In genomic region chr1:23958810-23959460, GRCh38 we compare ENCODE assay signal across 1 cellular context.
A peak's percentile ranks its signal among the peaks of the same experiment; 100 is the strongest.
TF ChIP-seq lines count a peak whose summit lies in the region.

No MANE protein-coding gene starts in this region.

TF ChIP-seq in K562, 482 proteins besides CTCF, POLR2A, EP300 and RAD21 (continued from another document and continues in another):
- TF ChIP-seq BCLAF1 (IDR thresholded peaks at IDR 0.05; ENCODE audit: borderline replicate concordance in 1 of 2, control insufficient read depth in 1 of 2, low read depth in 2 of 2, low read length in 1 of 2) (no peak), PCBP2 (IDR thresholded peaks at IDR 0.05; ENCODE audit: low read depth, low read length, poor library complexity, severe bottlenecking) (no peak), ZBTB8A (IDR thresholded peaks at IDR 0.05; ENCODE audit: partially characterized antibody) (no peak), CBFA2T2 (conservative IDR thresholded peaks at IDR 0.05) (no peak), EZH2 (IDR thresholded peaks at IDR 0.05; ENCODE audit: borderline replicate concordance, low read depth, low read length) (no peak), EHMT2 (IDR thresholded peaks at IDR 0.05) (no peak), ZKSCAN1 (IDR thresholded peaks at IDR 0.05; ENCODE audit: low read depth, low read length) (0 out of 2 replicates have a peak, but pooled peaks have one; percentile 40), ZMIZ1 (IDR thresholded peaks at IDR 0.05; ENCODE audit: low read depth in 2 of 2, low read length in 2 of 2) (0 out of 4 replicates have a peak, but pooled peaks of 1 of the 2 experiments have one; percentile 43), ZSCAN32 (CRISPR knock-in tag; IDR thresholded peaks at IDR 0.05) (no peak), ZBTB12 (CRISPR knock-in tag; IDR thresholded peaks at IDR 0.05) (0 out of 2 replicates have a peak, but pooled peaks have one; percentile 13), TEAD2 (tag; IDR thresholded peaks at IDR 0.05) (no peak), DACH1 (IDR thresholded peaks at IDR 0.05; ENCODE audit: partially characterized antibody) (no peak), NR4A1 (CRISPR knock-in tag; IDR thresholded peaks at IDR 0.05) (no peak), NR4A1 (tag; IDR thresholded peaks at IDR 0.05) (no peak; the same call in 1 of the 2 replicates), PTBP1 (IDR thresholded peaks at IDR 0.05; ENCODE audit: low read depth, low read length) (no peak), SRF (CRISPR knock-in tag; IDR thresholded peaks at IDR 0.05) (peak in 1 of 2 experiments; percentile 73; a peak in 1 of 4 replicates), ZZZ3 (IDR thresholded peaks at IDR 0.05) (no peak), MAFG (tag; conservative IDR thresholded peaks at IDR 0.05) (no peak), ZNF140 (CRISPR knock-in tag; IDR thresholded peaks at IDR 0.05) (no peak), ZHX1 (conservative IDR thresholded peaks at IDR 0.05; ENCODE audit: low read length) (no peak), ZFX (CRISPR knock-in tag; IDR thresholded peaks at IDR 0.05) (no peak), ZNF518B (CRISPR knock-in tag; IDR thresholded peaks at IDR 0.05) (no peak), CSDE1 (IDR thresholded peaks at IDR 0.05) (peak in 1 of 2 experiments; percentile 3; a peak in 1 of 4 replicates), STAT6 (CRISPR knock-in tag; IDR thresholded peaks at IDR 0.05) (no peak), ZNF408 (CRISPR knock-in tag; IDR thresholded peaks at IDR 0.05; ENCODE audit: low read depth) (no peak), TEAD4 (IDR thresholded peaks at IDR 0.05; ENCODE audit: low read length) (no peak; the same call in 1 of the 2 replicates), TEAD4 (CRISPR knock-in tag; IDR thresholded peaks at IDR 0.05; ENCODE audit: borderline replicate concordance) (no peak), U2AF1 (optimal IDR thresholded peaks at IDR 0.05; ENCODE audit: low read depth, low read length) (no peak), MAX (CRISPR knock-in tag; IDR thresholded peaks at IDR 0.05) (peak; percentile 91), ESRRA (IDR thresholded peaks at IDR 0.05; ENCODE audit: borderline replicate concordance, low read depth) (no peak; the same call in 1 of the 2 replicates)
